ENCODE assay signal across 14 cellular contexts in genomic region chr16:58280146-58280845, GRCh38. TPM values are rescaled to one million over a fixed set of nuclear protein-coding genes. Genes with fewer than 3 reads are reported as not detected.
A peak's percentile ranks its signal among the peaks of the same experiment; 100 is the strongest.
DNase-seq lines count a peak whose midpoint lies in the region; ATAC-seq and TF ChIP-seq lines count a peak whose summit lies in the region.
"Had no signal": no experiment of that assay in that cellular context is flagged by ENCODE, and none has a peak within 500 bp of the region (broad histone marks: within the 10 kb centered on the region; RNA-seq: fewer than 3 reads in every experiment).

No MANE protein-coding gene starts in this region.

- H3K4ac ChIP-seq in H9 (ENCODE audit: low read depth, low read length) = no peak overlapping the region

- H3K27ac Mint-ChIP-seq in H9 = peak overlapping the region in 1 of 3 experiments; percentile 10; a peak in 2 of 7 replicates

- TF ChIP-seq POLR2A in stomach (IDR thresholded peaks at IDR 0.05) = no peak

- H3K4me2 ChIP-seq in H9 (ENCODE audit: insufficient read depth, insufficient read length, low read length) = no peak overlapping the region
- H3K4me2 ChIP-seq: SK-N-SH had no signal

- H3T11ph ChIP-seq in H9 (ENCODE audit: low read length) = no peak overlapping the region

- H3K4me1 ChIP-seq in H9 (ENCODE audit: insufficient read depth, low read length) (peaks cover 15% of the 10 kb centered on the region; the same call in 1 of the 2 replicates), RWPE2 (ENCODE audit: insufficient read depth, poor library complexity, severe bottlenecking) (peaks cover 18% of the 10 kb centered on the region), stomach (peaks cover 0 to 12% (median 0%) of the 10 kb centered on the region in 4 donors)
- H3K4me1 ChIP-seq: Caco-2 had no signal

- H3K27me3 Mint-ChIP-seq in H9 (ENCODE audit: low read depth) = peaks cover 1% of the 10 kb centered on the region; the same call in 1 of the 2 replicates

- no peak overlapping the region for H2BK5ac ChIP-seq in H9 (ENCODE audit: insufficient read length, low read length)

- H4K5ac ChIP-seq in H9 (ENCODE audit: insufficient read length, low read depth, low read length) = no peak overlapping the region

- no CpG with 5 or more reads among the region's 10 CpGs for whole genome bisulfite sequencing in H9 (ENCODE audit: extremely low coverage, insufficient read length, low lambda C conversion rate)
- WGBS in stomach, 5 donors = 82 to 85% (median 83%) methylated on average over 10 of the region's 10 CpGs

- H2AK5ac ChIP-seq in H9 (ENCODE audit: insufficient read length, low read length) = no peak overlapping the region

- H3K4me3 ChIP-seq in RWPE2 (ENCODE audit: severe bottlenecking) (no peak overlapping the region), stomach (no peak overlapping the region)

- no peak for TF ChIP-seq CTCF in H9 (conservative IDR thresholded peaks at IDR 0.05)
- TF ChIP-seq CTCF in RWPE2 (IDR thresholded peaks at IDR 0.05; ENCODE audit: poor library complexity, severe bottlenecking) = no peak
- no peak for TF ChIP-seq CTCF in stomach (IDR thresholded peaks at IDR 0.05)

- no peak overlapping the region for H2BK12ac ChIP-seq in H9 (ENCODE audit: insufficient read length, low read depth, low read length)

- H2BK15ac ChIP-seq in H9 (ENCODE audit: low read depth, low read length) = no peak overlapping the region

- peaks cover 12 to 15% of the 10 kb centered on the region in 2 experiments for H3K4me1 Mint-ChIP-seq in H9

- H3K14ac ChIP-seq in H9 (ENCODE audit: insufficient read depth, low read length) = no peak overlapping the region

- no peaks in the 10 kb centered on the region for H3K36me3 ChIP-seq in RWPE2 (ENCODE audit: low read depth)
- H3K36me3 ChIP-seq in stomach = no peaks in the 10 kb centered on the region

- no peak overlapping the region for H2AFZ ChIP-seq in H9 (ENCODE audit: low read length)

- H3K36me3 Mint-ChIP-seq in H9 (ENCODE audit: insufficient read depth in 1 of 3, low read depth in 3 of 3) = no peaks in the 10 kb centered on the region; a peak in 1 of 7 replicates

- no peak overlapping the region for H2BK120ac ChIP-seq in H9 (ENCODE audit: low read depth, low read length, poor library complexity, severe bottlenecking)

- H3K23ac ChIP-seq in H9 (ENCODE audit: insufficient read length, low read depth, low read length) = no peak overlapping the region

- H4K91ac ChIP-seq in H9 (ENCODE audit: insufficient read length, low read depth, low read length) = no peak overlapping the region

- H3K9me3 Mint-ChIP-seq in H9 = no peaks in the 10 kb centered on the region

- H3K56ac ChIP-seq in H9 (ENCODE audit: insufficient read length, low read depth, low read length) = no peak overlapping the region

- no peak overlapping the region for H3K4me3 Mint-ChIP-seq in H9

- DNase-seq in H9 = no peak
- DNase-seq in RWPE2 (ENCODE audit: low spot score) = no peak
- DNase-seq in stomach = no peak
- no peak for DNase-seq in islet precursor cell
- DNase-seq in left colon = no peak
- no peak for DNase-seq in SW480 (ENCODE audit: low spot score)
- DNase-seq: Caco-2, KBM-7, NCI-H1417 treated with DMSO at 0.1 percent for 48 hours, NCI-H1930, SK-N-SH had no signal

- H3K27ac ChIP-seq in H9 (ENCODE audit: insufficient read length, low read depth, low read length) = no peak overlapping the region
- H3K27ac ChIP-seq in RWPE2 (ENCODE audit: poor library complexity, severe bottlenecking) = peak overlapping the region; percentile 95
- peak overlapping the region in 3 of 5 donors; percentile 1 to 60 (median 50) for H3K27ac ChIP-seq in stomach

- H3K9ac ChIP-seq in H9 (ENCODE audit: extremely low read depth, insufficient read length, low read length) = no peak overlapping the region
- H3K9ac ChIP-seq: SK-N-SH had no signal

- H3K79me1 ChIP-seq in H9 (ENCODE audit: insufficient read depth, low read depth, low read length, poor library complexity, severe bottlenecking) = no peaks in the 10 kb centered on the region

- H3K9me3 ChIP-seq in H9 (ENCODE audit: control insufficient read depth, low read depth, low read length) (no peaks in the 10 kb centered on the region), RWPE2 (ENCODE audit: severe bottlenecking) (no peaks in the 10 kb centered on the region), stomach (no peaks in the 10 kb centered on the region)
- H3K9me3 ChIP-seq: SK-N-SH had no signal

- intact Hi-C loops in stomach (cut with DNase I; ENCODE audit: low total_unique reads) (no loop called here), left colon (cut with DNase I, micrococcal nuclease) (no loop called here)

- H2BK20ac ChIP-seq in H9 (ENCODE audit: low read depth, low read length, poor library complexity, severe bottlenecking) = no peak overlapping the region

- ATAC-seq in RWPE2 (ENCODE audit: low read depth) (peak; percentile 80), esophagus mucosa (peak; percentile 62), left colon (no peak)
- ATAC-seq: HCT116, Right ventricle myocardium inferior had no signal

- H3K23me2 ChIP-seq in H9 (ENCODE audit: insufficient read length, low read depth, low read length, poor library complexity, severe bottlenecking) = no peaks in the 10 kb centered on the region

- no peak for TF ChIP-seq EP300 in stomach (IDR thresholded peaks at IDR 0.05)

- H3K18ac ChIP-seq in H9 (ENCODE audit: insufficient read length, low read depth, low read length) = peak overlapping the region; percentile 56

- H3K27me3 ChIP-seq in H9 (ENCODE audit: insufficient read depth, low read length) = no peaks in the 10 kb centered on the region
- no peaks in the 10 kb centered on the region for H3K27me3 ChIP-seq in RWPE2 (ENCODE audit: insufficient read depth, poor library complexity, severe bottlenecking)
- no peaks in the 10 kb centered on the region for H3K27me3 ChIP-seq in stomach

- no peaks in the 10 kb centered on the region for H3K79me2 ChIP-seq in H9 (ENCODE audit: insufficient read depth, low read length)

- H4K8ac ChIP-seq in H9 (replicated peaks; ENCODE audit: insufficient read length, low read depth, low read length) = no peak overlapping the region

- H4K20me1 ChIP-seq in H9 (ENCODE audit: control insufficient read depth, insufficient read depth, insufficient read length) = no peaks in the 10 kb centered on the region

RNA-seq across cellular contexts. Expression of gene PRSS54, which starts 14.5 kb away (rescaled TPM):
- not detected in 2 replicates for total RNA-seq in H9 (2021)
- total RNA-seq in esophagus mucosa = not detected
- not detected for total RNA-seq in stomach
- polyA plus RNA-seq in stomach = not detected
- total RNA-seq in left colon = not detected
- total RNA-seq: Caco-2, Right ventricle myocardium inferior had no signal
- polyA plus RNA-seq: SK-N-SH had no signal
